In genomic region chr11:85672111-85672875, GRCh38 we compare ENCODE assay signal across 21 cellular contexts. TPM values are rescaled to one million over a fixed set of nuclear protein-coding genes. Genes with fewer than 3 reads are reported as not detected.
"Had no signal": no experiment of that assay in that cellular context is flagged by ENCODE, and none has a peak within 500 bp of the region (broad histone marks: within the 10 kb centered on the region; RNA-seq: fewer than 3 reads in every experiment).

No MANE protein-coding gene starts in this region.

- H3K9me3 ChIP-seq: esophagus muscularis mucosa, prostate gland, right atrium auricular region had no signal

- H3K4me3 ChIP-seq: cardiac muscle cell, esophagus muscularis mucosa, neural progenitor cell, prostate gland, right atrium auricular region, tibial nerve had no signal

- ATAC-seq: naive thymus-derived CD4-positive, alpha-beta T cell; stimulated activated naive CD8-positive, alpha-beta T cell treated with anti-CD3 and anti-CD28 coated beads, Interleukin-15, Interleukin-2, amounts not matched to agents 100 U/mL and 50 U/mL, for 24 hours had no signal

- H3K4me1 ChIP-seq: esophagus muscularis mucosa, neural progenitor cell, prostate gland, right atrium auricular region, tibial nerve had no signal

- DNase-seq: activated CD4-positive, alpha-beta T cell treated with anti-CD3 and anti-CD28 coated beads, Interleukin-2, amount 10 ng/mL, durations not matched to agents 7 days and 5 days; activated naive CD4-positive, alpha-beta T cell; activated naive CD8-positive, alpha-beta T cell treated with anti-CD3 and anti-CD28 coated beads for 36 hours; amniotic stem cell; dermis blood vessel endothelial cell; effector memory CD4-positive, alpha-beta T cell; mesendoderm; naive thymus-derived CD4-positive, alpha-beta T cell; stimulated activated CD4-positive, alpha-beta T cell treated with anti-CD3 and anti-CD28 coated beads, Interleukin-12 subunit alpha, Interleukin-12 subunit beta, amount 100 ng/mL, for 4 hours; stimulated activated CD4-positive, alpha-beta T cell treated with anti-CD3 and anti-CD28 coated beads, Interleukin-1b, Interleukin-23, amount 100 ng/mL, for 48 hours; stimulated activated CD8-positive, alpha-beta memory T cell treated with anti-CD3 and anti-CD28 coated beads, Interleukin-4, amount 100 ng/mL, for 48 hours; stimulated activated naive CD8-positive, alpha-beta T cell treated with anti-CD3 and anti-CD28 coated beads, Interleukin-15, Interleukin-2, amounts not matched to agents 100 U/mL and 50 U/mL, for 24 hours; substantia nigra had no signal

- H3K27ac ChIP-seq: cardiac muscle cell, esophagus muscularis mucosa, neural progenitor cell, prostate gland, right atrium auricular region, tibial nerve had no signal

- H3K27me3 ChIP-seq: cardiac muscle cell, esophagus muscularis mucosa, neural progenitor cell, right atrium auricular region, tibial nerve had no signal

- H3K36me3 ChIP-seq: cardiac muscle cell, esophagus muscularis mucosa, neural progenitor cell, prostate gland, right atrium auricular region, tibial nerve had no signal

RNA-seq across cellular contexts. Expression of gene CCDC89, which starts 13.7 kb away (rescaled TPM):
- total RNA-seq: activated naive CD8-positive, alpha-beta T cell treated with anti-CD3 and anti-CD28 coated beads for 36 hours; dermis blood vessel endothelial cell; endothelial cell of umbilical vein; osteocyte had no signal
